ENCODE assay signal across 9 cellular contexts in the genomic region with DNA sequence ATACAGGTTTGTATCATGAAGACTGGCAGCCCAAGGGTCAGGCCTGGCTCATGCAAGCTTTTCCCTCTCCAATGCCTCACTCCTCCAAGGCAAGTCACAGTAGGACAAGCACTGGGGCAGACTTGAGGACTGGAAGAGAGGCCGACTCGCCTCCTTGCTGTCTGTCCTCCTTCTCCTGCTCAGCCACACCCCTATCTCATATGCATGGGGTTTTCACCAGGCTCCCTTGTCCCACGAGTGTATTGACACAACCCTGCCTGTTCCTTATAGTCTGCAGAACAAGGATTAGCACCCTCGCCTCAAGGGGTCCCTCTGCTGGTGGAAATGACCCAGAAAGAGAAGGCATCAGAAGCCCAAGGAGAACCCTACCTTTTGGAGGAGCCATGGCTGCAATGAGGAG.
DNase-seq lines count a peak whose midpoint lies in the region; ATAC-seq and TF ChIP-seq lines count a peak whose summit lies in the region.
"Had no signal": no experiment of that assay in that cellular context is flagged by ENCODE, and none has a peak within 500 bp of the region (broad histone marks: within the 10 kb centered on the region; RNA-seq: fewer than 3 reads in every experiment).

No MANE protein-coding gene starts in this region.

- DNase-seq in NCI-H187 (lab: John Stamatoyannopoulos, UW), result peak; percentile 63 to 68
- no peak for DNase-seq in NCI-H187 treated with DMSO at 0.1 percent for 48 hours (lab: John Stamatoyannopoulos, UW)
- peak; percentile 87 for DNase-seq in WERI-Rb-1
- peak; percentile 39 for DNase-seq in nephron progenitor cell
- no peak for DNase-seq in inferior parietal cortex (ENCODE audit: extremely low spot score)
- DNase-seq in CD1c-positive myeloid dendritic cell (ENCODE audit: extremely low spot score), result no peak

- no peaks in the 10 kb centered on the region for H3K36me3 ChIP-seq in WERI-Rb-1

- peaks cover 5% of the 10 kb centered on the region for H3K27me3 Mint-ChIP-seq in nephron progenitor cell (ENCODE audit: low read depth, poor library complexity)

- H3K36me3 Mint-ChIP-seq in nephron progenitor cell (ENCODE audit: low read depth), result peaks cover 16% of the 10 kb centered on the region

- no peaks in the 10 kb centered on the region for H3K27me3 ChIP-seq in WERI-Rb-1 (ENCODE audit: insufficient read depth, low read depth, severe bottlenecking)

- no peak overlapping the region for H3K4me3 Mint-ChIP-seq in nephron progenitor cell
- H3K4me3 Mint-ChIP-seq: nephron had no signal

- peaks cover 25% of the 10 kb centered on the region for H3K4me1 Mint-ChIP-seq in nephron progenitor cell

- peak; percentile 82 for TF ChIP-seq CTCF in WERI-Rb-1 (IDR thresholded peaks at IDR 0.05; ENCODE audit: low read depth, low read length)
- TF ChIP-seq CTCF in nephron progenitor cell (IDR thresholded peaks at IDR 0.05), result peak; percentile 33

- no peak for ATAC-seq in GM18909 (IDR thresholded peaks at IDR 0.05; ENCODE audit: poor library complexity, unreplicated experiment)

- H3K27ac Mint-ChIP-seq in nephron progenitor cell, result no peak overlapping the region

- no peak overlapping the region for H3K4me3 ChIP-seq in WERI-Rb-1 (ENCODE audit: low read depth, low read length)

- H3K9me3 Mint-ChIP-seq in nephron progenitor cell, result peaks cover 44% of the 10 kb centered on the region

- TF ChIP-seq RAD21 in Ishikawa (IDR thresholded peaks at IDR 0.05; ENCODE audit: low read depth), result peak; percentile 17; the same call in 1 of the 2 replicates

- H3K27ac ChIP-seq in WERI-Rb-1, result peak overlapping the region; percentile 24; the same call in 1 of the 2 replicates

- H3K9me3 ChIP-seq in WERI-Rb-1 (ENCODE audit: severe bottlenecking), result peaks cover 7% of the 10 kb centered on the region

- TF ChIP-seq EP300 in Ishikawa (IDR thresholded peaks at IDR 0.05; ENCODE audit: borderline replicate concordance), result no peak

TF ChIP-seq in Ishikawa, 13 proteins besides CTCF, POLR2A, EP300 and RAD21:
- no peak for TF ChIP-seq CEBPB (IDR thresholded peaks at IDR 0.05)
- TF ChIP-seq YY1 (IDR thresholded peaks at IDR 0.05; ENCODE audit: low read depth), result no peak
- TF ChIP-seq ZBTB7A (IDR thresholded peaks at IDR 0.05; ENCODE audit: low read depth), result no peak
- TF ChIP-seq, protein P1, sequence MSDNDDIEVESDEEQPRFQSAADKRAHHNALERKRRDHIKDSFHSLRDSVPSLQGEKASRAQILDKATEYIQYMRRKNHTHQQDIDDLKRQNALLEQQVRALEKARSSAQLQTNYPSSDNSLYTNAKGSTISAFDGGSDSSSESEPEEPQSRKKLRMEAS (IDR thresholded peaks at IDR 0.05), result no peak
- TF ChIP-seq, protein P2, sequence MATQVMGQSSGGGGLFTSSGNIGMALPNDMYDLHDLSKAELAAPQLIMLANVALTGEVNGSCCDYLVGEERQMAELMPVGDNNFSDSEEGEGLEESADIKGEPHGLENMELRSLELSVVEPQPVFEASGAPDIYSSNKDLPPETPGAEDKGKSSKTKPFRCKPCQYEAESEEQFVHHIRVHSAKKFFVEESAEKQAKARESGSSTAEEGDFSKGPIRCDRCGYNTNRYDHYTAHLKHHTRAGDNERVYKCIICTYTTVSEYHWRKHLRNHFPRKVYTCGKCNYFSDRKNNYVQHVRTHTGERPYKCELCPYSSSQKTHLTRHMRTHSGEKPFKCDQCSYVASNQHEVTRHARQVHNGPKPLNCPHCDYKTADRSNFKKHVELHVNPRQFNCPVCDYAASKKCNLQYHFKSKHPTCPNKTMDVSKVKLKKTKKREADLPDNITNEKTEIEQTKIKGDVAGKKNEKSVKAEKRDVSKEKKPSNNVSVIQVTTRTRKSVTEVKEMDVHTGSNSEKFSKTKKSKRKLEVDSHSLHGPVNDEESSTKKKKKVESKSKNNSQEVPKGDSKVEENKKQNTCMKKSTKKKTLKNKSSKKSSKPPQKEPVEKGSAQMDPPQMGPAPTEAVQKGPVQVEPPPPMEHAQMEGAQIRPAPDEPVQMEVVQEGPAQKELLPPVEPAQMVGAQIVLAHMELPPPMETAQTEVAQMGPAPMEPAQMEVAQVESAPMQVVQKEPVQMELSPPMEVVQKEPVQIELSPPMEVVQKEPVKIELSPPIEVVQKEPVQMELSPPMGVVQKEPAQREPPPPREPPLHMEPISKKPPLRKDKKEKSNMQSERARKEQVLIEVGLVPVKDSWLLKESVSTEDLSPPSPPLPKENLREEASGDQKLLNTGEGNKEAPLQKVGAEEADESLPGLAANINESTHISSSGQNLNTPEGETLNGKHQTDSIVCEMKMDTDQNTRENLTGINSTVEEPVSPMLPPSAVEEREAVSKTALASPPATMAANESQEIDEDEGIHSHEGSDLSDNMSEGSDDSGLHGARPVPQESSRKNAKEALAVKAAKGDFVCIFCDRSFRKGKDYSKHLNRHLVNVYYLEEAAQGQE (IDR thresholded peaks at IDR 0.05; ENCODE audit: low read depth), result no peak
- no peak for TF ChIP-seq FOXM1 (IDR thresholded peaks at IDR 0.05; ENCODE audit: borderline replicate concordance, low read depth)
- TF ChIP-seq EGR1 (IDR thresholded peaks at IDR 0.05), result no peak
- no peak for TF ChIP-seq TCF12 (IDR thresholded peaks at IDR 0.05; ENCODE audit: low read depth)
- TF ChIP-seq NFIC (IDR thresholded peaks at IDR 0.05), result no peak
- TF ChIP-seq TAF1 (IDR thresholded peaks at IDR 0.05; ENCODE audit: low read depth), result no peak
- no peak for TF ChIP-seq CREB1 (IDR thresholded peaks at IDR 0.05; ENCODE audit: low read depth)
- TF ChIP-seq, protein P3, sequence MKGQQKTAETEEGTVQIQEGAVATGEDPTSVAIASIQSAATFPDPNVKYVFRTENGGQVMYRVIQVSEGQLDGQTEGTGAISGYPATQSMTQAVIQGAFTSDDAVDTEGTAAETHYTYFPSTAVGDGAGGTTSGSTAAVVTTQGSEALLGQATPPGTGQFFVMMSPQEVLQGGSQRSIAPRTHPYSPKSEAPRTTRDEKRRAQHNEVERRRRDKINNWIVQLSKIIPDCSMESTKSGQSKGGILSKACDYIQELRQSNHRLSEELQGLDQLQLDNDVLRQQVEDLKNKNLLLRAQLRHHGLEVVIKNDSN (IDR thresholded peaks at IDR 0.05), result no peak
- no peak for TF ChIP-seq TEAD4 (IDR thresholded peaks at IDR 0.05)

Comparison
In these comparisons a context has a peak if more than half of its experiments do, and no peak if none do; other contexts are left out.
1. DNase-seq: peak in NCI-H187 (2 of 2), WERI-Rb-1 (single experiment) and nephron progenitor cell (single experiment); none in NCI-H187 treated with DMSO at 0.1 percent for 48 hours (single experiment), inferior parietal cortex (single experiment) and CD1c-positive myeloid dendritic cell (single experiment).